Comparison of ENCODE assay signal across 10 cellular contexts in genomic region chr17:58308173-58308984, GRCh38. TPM values are rescaled to one million over a fixed set of nuclear protein-coding genes. Genes with fewer than 3 reads are reported as not detected.
DNase-seq lines count a peak whose midpoint lies in the region; ATAC-seq and TF ChIP-seq lines count a peak whose summit lies in the region.
"Had no signal": no experiment of that assay in that cellular context is flagged by ENCODE, and none has a peak within 500 bp of the region (broad histone marks: within the 10 kb centered on the region; RNA-seq: fewer than 3 reads in every experiment).

No MANE protein-coding gene starts in this region.

- ATAC-seq in GM21515 (IDR thresholded peaks at IDR 0.05; ENCODE audit: unreplicated experiment): no peak

- H3K4me3 ChIP-seq in fibroblast of pulmonary artery (replicated peaks; ENCODE audit: low read depth, low read length) (no peak overlapping the region), esophagus squamous epithelium (no peak overlapping the region)

- WGBS in esophagus squamous epithelium, 2 donors: 61 to 77% methylated on average over 5 to 6 of the region's 32 CpGs

- no peaks in the 10 kb centered on the region for H3K9me3 ChIP-seq in esophagus squamous epithelium

- H3K27ac ChIP-seq in esophagus squamous epithelium: no peak overlapping the region

- no peaks in the 10 kb centered on the region for H3K9me3 Mint-ChIP-seq in progenitor cell of endocrine pancreas (ENCODE audit: low read depth)

- H3K36me3 ChIP-seq in esophagus squamous epithelium: no peaks in the 10 kb centered on the region

- H3K27me3 Mint-ChIP-seq in progenitor cell of endocrine pancreas: no peaks in the 10 kb centered on the region

- H3K4me1 ChIP-seq in esophagus squamous epithelium: no peaks in the 10 kb centered on the region

- H3K4me3 Mint-ChIP-seq in progenitor cell of endocrine pancreas (ENCODE audit: low read depth): no peak overlapping the region

- peak; percentile 27 for TF ChIP-seq CTCF in fibroblast of pulmonary artery (IDR thresholded peaks at IDR 0.05; ENCODE audit: low read length, missing control alignments)
- TF ChIP-seq CTCF in progenitor cell of endocrine pancreas (IDR thresholded peaks at IDR 0.05; ENCODE audit: unreplicated experiment): peak; percentile 56
- TF ChIP-seq CTCF in esophagus squamous epithelium (IDR thresholded peaks at IDR 0.05): peak in 1 of 6 experiments; percentile 8

- no peaks in the 10 kb centered on the region for H3K27me3 ChIP-seq in esophagus squamous epithelium

- intact Hi-C loops in esophagus squamous epithelium (cut with DNase I): no loop called here

- no peaks in the 10 kb centered on the region for H3K4me1 Mint-ChIP-seq in progenitor cell of endocrine pancreas (ENCODE audit: low read depth)

- no peaks in the 10 kb centered on the region for H3K36me3 Mint-ChIP-seq in progenitor cell of endocrine pancreas (ENCODE audit: insufficient read depth)

- no peak overlapping the region for H3K27ac Mint-ChIP-seq in progenitor cell of endocrine pancreas

- DNase-seq in DMS 273 (lab: John Stamatoyannopoulos, UW; ENCODE audit: unreplicated experiment) (peak; percentile 27), DMS 273 treated with DMSO at 0.1 percent for 48 hours (lab: John Stamatoyannopoulos, UW) (no peak), NCI-H69 (lab: John Stamatoyannopoulos, UW) (peak; percentile 60), fibroblast of pulmonary artery (ENCODE audit: low read depth) (no peak), progenitor cell of endocrine pancreas (ENCODE audit: low spot score, unreplicated experiment) (peak; percentile 37), Kasumi-1 (lab: John Stamatoyannopoulos, UW) (no peak), esophagus squamous epithelium (lab: John Stamatoyannopoulos, UW) (no peak)
- DNase-seq: NCI-H2029, substantia nigra had no signal

- no peak for TF ChIP-seq POLR2A in esophagus squamous epithelium (IDR thresholded peaks at IDR 0.05)

RNA-seq across cellular contexts. Expression of gene TSPOAP1, which starts 20.2 kb away (rescaled TPM):
- 101 and 105 TPM in 2 replicates for total RNA-seq in progenitor cell of endocrine pancreas
- 10 to 100 TPM in 1 of 4 donors, 1 to 10 TPM in 3; 2.9 to 16.0 (median 3.3) TPM for total RNA-seq in esophagus squamous epithelium

RNA-seq across cellular contexts. Expression of gene MPO, which starts 27.6 kb away (rescaled TPM):
- not detected in 2 replicates for total RNA-seq in progenitor cell of endocrine pancreas
- total RNA-seq in esophagus squamous epithelium: not detected

RNA-seq across cellular contexts. Expression of gene SUPT4H1, which starts 43.6 kb away (rescaled TPM):
- total RNA-seq in progenitor cell of endocrine pancreas: 89.6 and 95.7 TPM in 2 replicates
- total RNA-seq in esophagus squamous epithelium: 10 to 100 TPM; 29.9 to 54.9 (median 37.0) TPM

Comparison
In these comparisons a context has a peak if more than half of its experiments do, and no peak if none do; other contexts are left out.
1. DNase-seq: peak in DMS 273 (single experiment), NCI-H69 (single experiment) and progenitor cell of endocrine pancreas (single experiment); none in DMS 273 treated with DMSO at 0.1 percent for 48 hours (single experiment), fibroblast of pulmonary artery (single experiment), Kasumi-1 (0 of 2) and esophagus squamous epithelium (single experiment).